21 cellular contexts compared by ENCODE assay signal in genomic region chr15:81491414-81492101, GRCh38.
"Had no signal": no experiment of that assay in that cellular context is flagged by ENCODE, and none has a peak within 500 bp of the region (broad histone marks: within the 10 kb centered on the region; RNA-seq: fewer than 3 reads in every experiment).

No MANE protein-coding gene starts in this region.

- H3K27me3 ChIP-seq: body of pancreas, neutrophil, ovary, right atrium auricular region had no signal

- H3K4me1 Mint-ChIP-seq: activated CD4-positive, alpha-beta memory T cell treated with anti-CD3 and anti-CD28 coated beads, Interleukin-2, amount 10 ng/mL, durations not matched to agents 7 days and 5 days; activated naive CD4-positive, alpha-beta T cell treated with anti-CD3 and anti-CD28 coated beads, Interleukin-2, amount 10 ng/mL, durations not matched to agents 7 days and 5 days had no signal

- H3K4me3 Mint-ChIP-seq: activated CD4-positive, alpha-beta memory T cell treated with anti-CD3 and anti-CD28 coated beads, Interleukin-2, amount 10 ng/mL, durations not matched to agents 7 days and 5 days; activated naive CD4-positive, alpha-beta T cell treated with anti-CD3 and anti-CD28 coated beads, Interleukin-2, amount 10 ng/mL, durations not matched to agents 7 days and 5 days; activated T-cell treated with anti-CD3 and anti-CD28 coated beads, Interleukin-2, amount 50 U/mL, for 72 hours; natural killer cell treated with Interleukin-12 subunit alpha and Interleukin-12 subunit beta and Interleukin-15 and Interleukin-18, amount 100 ng/mL, for 72 hours had no signal

- H3K27ac ChIP-seq: body of pancreas, gastrocnemius medialis, neutrophil, ovary, psoas muscle, right atrium auricular region, upper lobe of right lung had no signal

- H3K36me3 ChIP-seq: gastrocnemius medialis, neutrophil, ovary, right atrium auricular region, upper lobe of right lung had no signal

- H3K4me1 ChIP-seq: body of pancreas, gastrocnemius medialis, psoas muscle, upper lobe of right lung had no signal

- H3K9me3 ChIP-seq: body of pancreas, gastrocnemius medialis, neutrophil, ovary, psoas muscle, right atrium auricular region, upper lobe of right lung had no signal

- H3K36me3 Mint-ChIP-seq: activated naive CD4-positive, alpha-beta T cell treated with anti-CD3 and anti-CD28 coated beads, Interleukin-2, amount 10 ng/mL, durations not matched to agents 7 days and 5 days; natural killer cell treated with Interleukin-12 subunit alpha and Interleukin-12 subunit beta and Interleukin-15 and Interleukin-18, amount 100 ng/mL, for 72 hours had no signal

- H3K9me3 Mint-ChIP-seq: activated CD4-positive, alpha-beta memory T cell treated with anti-CD3 and anti-CD28 coated beads, Interleukin-2, amount 10 ng/mL, durations not matched to agents 7 days and 5 days; activated naive CD4-positive, alpha-beta T cell treated with anti-CD3 and anti-CD28 coated beads, Interleukin-2, amount 10 ng/mL, durations not matched to agents 7 days and 5 days; natural killer cell treated with Interleukin-12 subunit alpha and Interleukin-12 subunit beta and Interleukin-15 and Interleukin-18, amount 100 ng/mL, for 72 hours had no signal

- H3K4me3 ChIP-seq: body of pancreas, gastrocnemius medialis, ovary, psoas muscle, right atrium auricular region, upper lobe of right lung had no signal

- DNase-seq: activated CD4-positive, alpha-beta memory T cell treated with anti-CD3 and anti-CD28 coated beads, Interleukin-2, amount 10 ng/mL, durations not matched to agents 7 days and 5 days; activated CD4-positive, alpha-beta T cell treated with anti-CD3 and anti-CD28 coated beads for 4 hours; activated CD4-positive, CD25-positive, alpha-beta regulatory T cell; activated effector memory CD4-positive, alpha-beta T cell treated with Interleukin-2 at 50 U/mL for 16 hours; activated naive CD4-positive, alpha-beta T cell treated with anti-CD3 and anti-CD28 coated beads, Interleukin-2, amount 10 ng/mL, durations not matched to agents 7 days and 5 days; activated T-cell treated with anti-CD3 and anti-CD28 coated beads, Interleukin-2, amount 50 U/mL, for 72 hours; body of pancreas; effector CD8-positive, alpha-beta T cell; gastrocnemius medialis; kidney glomerular epithelial cell; left ventricle myocardium superior; ovary; psoas muscle; stimulated activated CD4-positive, alpha-beta T cell treated with anti-CD3 and anti-CD28 coated beads, Interleukin-12 subunit alpha, Interleukin-12 subunit beta, amount 100 ng/mL, for 4 hours; stimulated activated CD4-positive, alpha-beta T cell treated with anti-CD3 and anti-CD28 coated beads, Interleukin-4, amount 100 ng/mL, for 4 hours; stimulated activated naive CD8-positive, alpha-beta T cell treated with anti-CD3 and anti-CD28 coated beads, Interleukin-15, Interleukin-2, amounts not matched to agents 100 U/mL and 50 U/mL, for 24 hours; T-helper 9 cell; upper lobe of right lung had no signal

- H3K27ac Mint-ChIP-seq: activated CD4-positive, alpha-beta memory T cell treated with anti-CD3 and anti-CD28 coated beads, Interleukin-2, amount 10 ng/mL, durations not matched to agents 7 days and 5 days; activated naive CD4-positive, alpha-beta T cell treated with anti-CD3 and anti-CD28 coated beads, Interleukin-2, amount 10 ng/mL, durations not matched to agents 7 days and 5 days; activated T-cell treated with anti-CD3 and anti-CD28 coated beads, Interleukin-2, amount 50 U/mL, for 72 hours; natural killer cell treated with Interleukin-12 subunit alpha and Interleukin-12 subunit beta and Interleukin-15 and Interleukin-18, amount 100 ng/mL, for 72 hours had no signal

- H3K27me3 Mint-ChIP-seq: activated naive CD4-positive, alpha-beta T cell treated with anti-CD3 and anti-CD28 coated beads, Interleukin-2, amount 10 ng/mL, durations not matched to agents 7 days and 5 days had no signal
